ENCODE assay signal across 23 cellular contexts in genomic region chr10:64116731-64117130, GRCh38.
"Had no signal": no experiment of that assay in that cellular context is flagged by ENCODE, and none has a peak within 500 bp of the region (broad histone marks: within the 10 kb centered on the region; RNA-seq: fewer than 3 reads in every experiment).

No MANE protein-coding gene starts in this region.

- H3K4me3 ChIP-seq: heart left ventricle, left lung, lower lobe of right lung, stomach, thyroid gland had no signal

- DNase-seq: activated B cell treated with CpG ODN at 0.5 μM for 24 hours; activated CD4-positive, alpha-beta T cell treated with anti-CD3 and anti-CD28 coated beads, Interleukin-2, amount 50 U/mL, for 1 hour; activated CD8-positive, alpha-beta T cell treated with anti-CD3 and anti-CD28 coated beads for 36 hours; activated naive CD4-positive, alpha-beta T cell; activated T-cell treated with anti-CD3 and anti-CD28 coated beads for 4 hours; activated T-cell treated with anti-CD3 and anti-CD28 coated beads, Interleukin-2, amount 50 U/mL, for 72 hours; dermis blood vessel endothelial cell; effector CD4-positive, alpha-beta T cell; heart left ventricle; left lung; lower lobe of right lung; mesenchymal stem cell; small intestine; stimulated activated CD4-positive, alpha-beta T cell treated with anti-CD3 and anti-CD28 coated beads, Interleukin-1b, Interleukin-23, amount 100 ng/mL, for 48 hours; stimulated activated CD4-positive, alpha-beta T cell treated with anti-CD3 and anti-CD28 coated beads, Interleukin-4, amount 100 ng/mL, for 4 hours; stimulated activated CD8-positive, alpha-beta memory T cell treated with anti-CD3 and anti-CD28 coated beads, Interleukin-4, amount 100 ng/mL, for 48 hours; stomach; T-helper 2 cell; thyroid gland had no signal

- H3K27ac ChIP-seq: heart left ventricle, left lung, lower lobe of right lung, stomach, thyroid gland had no signal

- H3K27me3 ChIP-seq: heart left ventricle, left lung, stomach, thyroid gland had no signal

- ATAC-seq: activated CD8-positive, alpha-beta T cell treated with anti-CD3 and anti-CD28 coated beads for 36 hours; activated naive CD4-positive, alpha-beta T cell treated with anti-CD3 and anti-CD28 coated beads, Interleukin-2, amount 50 U/mL, for 72 hours; activated T-cell treated with anti-CD3 and anti-CD28 coated beads, Interleukin-2, amount 50 U/mL, for 72 hours; heart left ventricle; left lung; lower lobe of right lung; natural killer cell treated with Interleukin-12 subunit alpha and Interleukin-12 subunit beta and Interleukin-15 and Interleukin-18, amount 100 ng/mL, for 72 hours; sciatic nerve; stimulated activated memory B cell treated with anti-CD40 and anti-IgM and Interleukin-4, amounts not matched to agents 10 μg/mL and 1 μg/mL and 100 μg/mL, for 72 hours had no signal

- H3K4me1 ChIP-seq: heart left ventricle, left lung, lower lobe of right lung, stomach, thyroid gland had no signal

- H3K9me3 ChIP-seq: heart left ventricle, left lung, lower lobe of right lung, stomach, thyroid gland had no signal

- H3K36me3 ChIP-seq: heart left ventricle, left lung, lower lobe of right lung, stomach, thyroid gland had no signal
